ENCODE assay signal across 1 cellular context in genomic region chr15:40952901-40953712, GRCh38.
TF ChIP-seq lines count a peak whose summit lies in the region.

Gene CHAC1 (plus strand): TSS chr15:40953471. CDS start chr15:40953584, 113 bp downstream.

TF ChIP-seq in K562, 482 proteins besides CTCF, POLR2A, EP300 and RAD21 (continued from another document and continues in another):
- TF ChIP-seq ZNF318 (IDR thresholded peaks at IDR 0.05; ENCODE audit: borderline replicate concordance in 1 of 2, low read depth in 1 of 2) (no peak), SMAD4 (CRISPR knock-in tag; conservative IDR thresholded peaks at IDR 0.05) (peak; percentile 71), XRCC5 (IDR thresholded peaks at IDR 0.05; ENCODE audit: low read depth, low read length) (no peak), SP1 (CRISPR knock-in tag; IDR thresholded peaks at IDR 0.05) (peak; percentile 77), SETDB1 (IDR thresholded peaks at IDR 0.05; ENCODE audit: low read length) (no peak), HOMEZ (CRISPR knock-in tag; IDR thresholded peaks at IDR 0.05) (no peak), ZNF512 (tag; IDR thresholded peaks at IDR 0.05) (no peak), WHSC1 (IDR thresholded peaks at IDR 0.05; ENCODE audit: low read length) (no peak), CEBPZ (IDR thresholded peaks at IDR 0.05; ENCODE audit: borderline replicate concordance, low read depth, low read length) (no peak), ZNF133 (CRISPR knock-in tag; IDR thresholded peaks at IDR 0.05) (no peak), RBFOX2 (IDR thresholded peaks at IDR 0.05; ENCODE audit: low read depth, low read length) (peak; percentile 98), YY1 (IDR thresholded peaks at IDR 0.05; ENCODE audit: borderline replicate concordance in 1 of 3, control insufficient read depth in 1 of 3, extremely low read depth in 1 of 3, insufficient read depth in 3 of 3, insufficient read length in 1 of 3, insufficient replicate concordance in 2 of 3, low read depth in 1 of 3, low read length in 2 of 3) (peak in 2 of 3 experiments; percentile 14 to 26), ZZZ3 (IDR thresholded peaks at IDR 0.05) (no peak), CHD7 (IDR thresholded peaks at IDR 0.05; ENCODE audit: low read depth, low read length) (no peak), ZNF449 (CRISPR knock-in tag; IDR thresholded peaks at IDR 0.05) (no peak), ZNF717 (CRISPR knock-in tag; IDR thresholded peaks at IDR 0.05) (no peak), LEF1 (IDR thresholded peaks at IDR 0.05) (no peak), RBM22 (IDR thresholded peaks at IDR 0.05; ENCODE audit: low read depth, low read length, poor library complexity, severe bottlenecking) (peak; percentile 95), ASH1L (IDR thresholded peaks at IDR 0.05; ENCODE audit: borderline replicate concordance, low read depth, partially characterized antibody) (no peak), POLR2G (IDR thresholded peaks at IDR 0.05; ENCODE audit: low read depth, low read length) (peak; percentile 99), BDP1 (IDR thresholded peaks at IDR 0.05; ENCODE audit: insufficient read depth, insufficient read length) (no peak), ZKSCAN8 (CRISPR knock-in tag; IDR thresholded peaks at IDR 0.05) (no peak), SRSF7 (optimal IDR thresholded peaks at IDR 0.05; ENCODE audit: low read depth, low read length) (no peak)
